ENCODE assay signal across 12 cellular contexts in the genomic region with DNA sequence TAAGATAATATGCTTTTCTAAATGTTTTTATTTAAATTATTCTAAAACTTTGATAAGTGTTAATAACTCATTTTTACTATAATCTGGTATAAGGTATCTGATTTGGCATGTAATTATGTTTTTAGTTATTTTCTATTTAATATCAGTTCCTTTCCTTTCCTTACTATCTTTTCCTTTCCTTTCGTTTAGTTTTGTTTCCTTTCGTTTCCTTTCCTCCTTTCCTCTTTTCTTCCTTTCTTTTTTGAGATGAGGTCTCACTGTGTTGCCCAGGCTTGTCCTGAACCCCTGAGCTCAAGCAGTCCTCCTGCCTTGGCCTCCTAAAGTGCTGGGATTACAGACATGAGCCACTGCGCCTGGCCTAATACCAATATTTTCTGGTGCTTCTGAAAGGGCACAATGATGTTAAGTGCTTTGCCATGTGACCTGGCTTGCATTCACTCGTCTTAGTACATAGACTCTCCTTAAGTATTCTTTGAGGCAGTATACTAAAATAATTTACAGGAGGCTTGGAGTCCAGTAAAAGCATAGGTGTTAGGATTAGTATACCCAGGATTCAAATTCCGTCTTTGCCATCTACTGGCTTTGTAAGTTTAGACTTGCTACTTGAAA. TPM values are rescaled to one million over a fixed set of nuclear protein-coding genes. Genes with fewer than 3 reads are reported as not detected.
DNase-seq lines count a peak whose midpoint lies in the region; ATAC-seq and TF ChIP-seq lines count a peak whose summit lies in the region.
"Had no signal": no experiment of that assay in that cellular context is flagged by ENCODE, and none has a peak within 500 bp of the region (broad histone marks: within the 10 kb centered on the region; RNA-seq: fewer than 3 reads in every experiment).

No MANE protein-coding gene starts in this region.

- peak overlapping the region in 1 of 2 experiments; percentile 9; a peak in 1 of 4 replicates for H4K8ac ChIP-seq in IMR-90 (ENCODE audit: low read depth in 2 of 2, low read length in 2 of 2)

- no peak overlapping the region for H3K4me3 ChIP-seq in IMR-90 (ENCODE audit: insufficient read depth, low read depth, low read length)

- no peak overlapping the region for H2AK9ac ChIP-seq in IMR-90 (replicated peaks; ENCODE audit: low read depth, low read length, poor library complexity)

- H3K9me1 ChIP-seq in IMR-90 (ENCODE audit: insufficient read depth, low read length) = peaks cover 10% of the 10 kb centered on the region

- no peak overlapping the region for H2BK120ac ChIP-seq in IMR-90 (ENCODE audit: low read depth, low read length)

- H4K91ac ChIP-seq in IMR-90 (ENCODE audit: insufficient read depth, low read depth, low read length) = no peak overlapping the region

- H3K18ac ChIP-seq in IMR-90 (ENCODE audit: low read depth, low read length) = peak overlapping the region; percentile 34; the same call in 1 of the 2 replicates

- peak overlapping the region; percentile 60; the same call in 1 of the 2 replicates for H3K27ac ChIP-seq in IMR-90 (ENCODE audit: insufficient read depth, low read length)
- H3K27ac ChIP-seq: WERI-Rb-1 had no signal

- TF ChIP-seq CTCF in IMR-90 (conservative IDR thresholded peaks at IDR 0.05; ENCODE audit: low read depth, low read length) = no peak
- TF ChIP-seq CTCF in osteocyte (IDR thresholded peaks at IDR 0.05) = no peak

- in situ Hi-C loops in IMR-90 (cut with MboI; ENCODE audit: low sequenced_read_pairs) = loop anchor here (25.0 kb wide), 2 partner anchors 406 to 1131 kb away; a partner anchor contains a TSS

- H3K27ac Mint-ChIP-seq in central memory CD8-positive, alpha-beta T cell (ENCODE audit: low read depth) = peak overlapping the region; percentile 12
- H3K27ac Mint-ChIP-seq in osteocyte (ENCODE audit: unreplicated experiment) = peak overlapping the region; percentile 98

- H3K4ac ChIP-seq in IMR-90 (ENCODE audit: low read depth, low read length) = peak overlapping the region; percentile 45; the same call in 1 of the 2 replicates

- CTCF ChIA-PET in IMR-90 (lab: Yijun Ruan, JAX) = no interaction called here
- CTCF ChIA-PET in HEK293T (lab: Yijun Ruan, JAX) = interaction anchor here (0.5 kb wide), 1 partner anchor 16 kb away, joined by 3 read pairs; no protein-coding TSS in a partner anchor

- H3K4me2 ChIP-seq in IMR-90 (ENCODE audit: low read depth, low read length) = no peak overlapping the region

- no peak overlapping the region for H2AK5ac ChIP-seq in IMR-90 (ENCODE audit: low read depth, low read length)

- no peak overlapping the region for H3K14ac ChIP-seq in IMR-90 (replicated peaks; ENCODE audit: low read depth, low read length)

- dilution Hi-C loops in IMR-90 (cut with HindIII; ENCODE audit: low sequenced_read_pairs, unreplicated experiment) = no loop called here

- no peaks in the 10 kb centered on the region for H3K27me3 Mint-ChIP-seq in central memory CD8-positive, alpha-beta T cell
- H3K27me3 Mint-ChIP-seq in osteocyte (ENCODE audit: unreplicated experiment) = no peaks in the 10 kb centered on the region

- peaks cover 74% of the 10 kb centered on the region for H3K4me1 Mint-ChIP-seq in central memory CD8-positive, alpha-beta T cell
- H3K4me1 Mint-ChIP-seq in osteocyte (ENCODE audit: unreplicated experiment) = peaks cover 73% of the 10 kb centered on the region

- no TSS peak for BruUV-seq in IMR-90 (replicated peaks; lab: Mats Ljungman, UMichigan)

- no peak for TF ChIP-seq POLR2A in IMR-90 (IDR thresholded peaks at IDR 0.05; ENCODE audit: low read depth, low read length)

- peaks cover 34% of the 10 kb centered on the region for H4K20me1 ChIP-seq in IMR-90 (ENCODE audit: insufficient read depth, low read length)

- DNase-seq in NCI-H82 (lab: John Stamatoyannopoulos, UW) (peak; percentile 14), NCI-H82 treated with DMSO at 0.1 percent for 48 hours (lab: John Stamatoyannopoulos, UW; ENCODE audit: unreplicated experiment) (no peak), IMR-90 (no peak), osteocyte (ENCODE audit: extremely low spot score, unreplicated experiment) (no peak), cerebellar cortex (ENCODE audit: low spot score) (no peak), HEK293T (ENCODE audit: extremely low spot score) (no peak), ecto neural progenitor cell (ENCODE audit: low spot score) (no peak)
- no peak for DNase-seq in central memory CD8-positive, alpha-beta T cell (ENCODE audit: low spot score in 2 of 2)
- DNase-seq: NCI-H1092, NCI-H510A treated with DMSO at 0.1 percent for 48 hours, SIG-M5, WERI-Rb-1 had no signal

- no peaks in the 10 kb centered on the region for H3K27me3 ChIP-seq in IMR-90 (ENCODE audit: control insufficient read depth, insufficient read depth, low read length)

- POLR2A ChIA-PET in IMR-90 (lab: Charles Lee; ENCODE audit: unreplicated experiment) (no interaction called here), HEK293T (lab: Yijun Ruan, JAX) (interaction anchor here (1.6 kb wide), 1 partner anchor 13 kb away, joined by 5 read pairs; no protein-coding TSS in a partner anchor)

- no peak overlapping the region for H2AFZ ChIP-seq in IMR-90 (replicated peaks; ENCODE audit: low read length, poor library complexity)

- no peak overlapping the region for H2BK20ac ChIP-seq in IMR-90 (ENCODE audit: low read depth, low read length)

- no peak for TF ChIP-seq RAD21 in IMR-90 (IDR thresholded peaks at IDR 0.05; ENCODE audit: low read length)

- peaks cover 9% of the 10 kb centered on the region for H3K4me1 ChIP-seq in IMR-90 (ENCODE audit: control insufficient read depth, insufficient read depth, low read length)

- H2BK5ac ChIP-seq in IMR-90 (ENCODE audit: low read depth, low read length, poor library complexity, severe bottlenecking) = peak overlapping the region; percentile 79

- intact Hi-C loops in IMR-90 (cut with micrococcal nuclease) = no loop called here

- H3K9me3 ChIP-seq in IMR-90 (ENCODE audit: control insufficient read depth, insufficient read depth, low read length) = no peaks in the 10 kb centered on the region

- H3K9ac ChIP-seq in IMR-90 (ENCODE audit: low read depth, low read length) = no peak overlapping the region

- no peaks in the 10 kb centered on the region for H3K9me3 Mint-ChIP-seq in central memory CD8-positive, alpha-beta T cell
- no peaks in the 10 kb centered on the region for H3K9me3 Mint-ChIP-seq in osteocyte (ENCODE audit: unreplicated experiment)

- no peak overlapping the region for H2BK15ac ChIP-seq in IMR-90 (ENCODE audit: low read depth, low read length)

- no peak overlapping the region for H3K23ac ChIP-seq in IMR-90 (ENCODE audit: low read depth, low read length)

- whole genome bisulfite sequencing in IMR-90 (ENCODE audit: extremely low coverage in 2 of 2, insufficient read length in 1 of 2), 2 experiments = no CpG with 5 or more reads among the region's 5 CpGs

- peaks cover 13% of the 10 kb centered on the region for H3K36me3 ChIP-seq in IMR-90 (ENCODE audit: control insufficient read depth, insufficient read depth, low read length)

- peaks cover 46% of the 10 kb centered on the region for H3K36me3 Mint-ChIP-seq in central memory CD8-positive, alpha-beta T cell (ENCODE audit: insufficient read depth)
- H3K36me3 Mint-ChIP-seq in osteocyte (ENCODE audit: unreplicated experiment) = peaks cover 41% of the 10 kb centered on the region

- H4K5ac ChIP-seq in IMR-90 (ENCODE audit: low read depth, low read length) = no peak overlapping the region

- H3K79me1 ChIP-seq in IMR-90 (ENCODE audit: low read depth in 1 of 2, low read length in 2 of 2) = peaks cover 19 to 46% of the 10 kb centered on the region in 2 experiments

- no peak overlapping the region for H3K56ac ChIP-seq in IMR-90 (ENCODE audit: extremely low read depth, insufficient read depth, low read length)

- ATAC-seq in IMR-90 (ENCODE audit: low read depth) = no peak
- no peak for ATAC-seq in central memory CD8-positive, alpha-beta T cell (replicated peaks; ENCODE audit: extremely low read depth, poor library complexity, severe bottlenecking)

- no peak overlapping the region for H3K4me3 Mint-ChIP-seq in central memory CD8-positive, alpha-beta T cell
- H3K4me3 Mint-ChIP-seq in osteocyte (ENCODE audit: unreplicated experiment) = no peak overlapping the region

TF ChIP-seq in IMR-90, 13 proteins besides CTCF, POLR2A, EP300 and RAD21 (continues in another document):
- TF ChIP-seq, protein P1, sequence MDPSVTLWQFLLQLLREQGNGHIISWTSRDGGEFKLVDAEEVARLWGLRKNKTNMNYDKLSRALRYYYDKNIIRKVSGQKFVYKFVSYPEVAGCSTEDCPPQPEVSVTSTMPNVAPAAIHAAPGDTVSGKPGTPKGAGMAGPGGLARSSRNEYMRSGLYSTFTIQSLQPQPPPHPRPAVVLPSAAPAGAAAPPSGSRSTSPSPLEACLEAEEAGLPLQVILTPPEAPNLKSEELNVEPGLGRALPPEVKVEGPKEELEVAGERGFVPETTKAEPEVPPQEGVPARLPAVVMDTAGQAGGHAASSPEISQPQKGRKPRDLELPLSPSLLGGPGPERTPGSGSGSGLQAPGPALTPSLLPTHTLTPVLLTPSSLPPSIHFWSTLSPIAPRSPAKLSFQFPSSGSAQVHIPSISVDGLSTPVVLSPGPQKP (IDR thresholded peaks at IDR 0.05; ENCODE audit: borderline replicate concordance, low read depth, low read length) = no peak
- TF ChIP-seq RCOR1 (IDR thresholded peaks at IDR 0.05; ENCODE audit: insufficient replicate concordance, low read length) (no peak), RFX5 (IDR thresholded peaks at IDR 0.05; ENCODE audit: low read depth, low read length) (no peak)

TF ChIP-seq in HEK293T, 16 proteins besides CTCF, POLR2A, EP300 and RAD21 (continues in another document):
- TF ChIP-seq FOXK2 (IDR thresholded peaks at IDR 0.05) (no peak), FOXA1 (IDR thresholded peaks at IDR 0.05) (no peak), ELF4 (IDR thresholded peaks at IDR 0.05) (no peak), BHLHE40 (IDR thresholded peaks at IDR 0.05; ENCODE audit: borderline replicate concordance) (no peak), L3MBTL2 (conservative IDR thresholded peaks at IDR 0.05) (no peak), SP1 (IDR thresholded peaks at IDR 0.05) (no peak), ARNT (IDR thresholded peaks at IDR 0.05) (no peak)

RNA-seq across cellular contexts. Expression of a gene that starts 18.7 kb away (rescaled TPM):
- 11.5 and 32.2 TPM in 2 replicates for total RNA-seq in IMR-90 (2012; rRNA removed)
- polyA plus RNA-seq in IMR-90 (2012; rRNA removed) = 4.6 and 5.0 TPM in 2 replicates
- polyA plus RNA-seq in IMR-90 (2012; cell fraction: cytosol; rRNA removed) = 0.71 and 0.90 TPM in 2 replicates
- polyA plus RNA-seq in IMR-90 (2012; cell fraction: nucleus; rRNA removed; ENCODE audit: low replicate concordance) = 0.57 and 4.7 TPM in 2 replicates
- 45.8 and 48.3 TPM in 2 replicates for total RNA-seq in osteocyte

RNA-seq across cellular contexts. Expression of a gene that starts 18.8 kb away (rescaled TPM):
- total RNA-seq in IMR-90 (2012; rRNA removed) = 1.6 and 1.7 TPM in 2 replicates
- polyA plus RNA-seq in IMR-90 (2012; rRNA removed) = 0.63 and 0.72 TPM in 2 replicates
- 0.24 and 0.44 TPM in 2 replicates for polyA plus RNA-seq in IMR-90 (2012; cell fraction: cytosol; rRNA removed)
- polyA plus RNA-seq in IMR-90 (2012; cell fraction: nucleus; rRNA removed; ENCODE audit: low replicate concordance) = 0.11 and 0.68 TPM in 2 replicates
- total RNA-seq in osteocyte = 8.9 and 10.0 TPM in 2 replicates
